In the genomic region with DNA sequence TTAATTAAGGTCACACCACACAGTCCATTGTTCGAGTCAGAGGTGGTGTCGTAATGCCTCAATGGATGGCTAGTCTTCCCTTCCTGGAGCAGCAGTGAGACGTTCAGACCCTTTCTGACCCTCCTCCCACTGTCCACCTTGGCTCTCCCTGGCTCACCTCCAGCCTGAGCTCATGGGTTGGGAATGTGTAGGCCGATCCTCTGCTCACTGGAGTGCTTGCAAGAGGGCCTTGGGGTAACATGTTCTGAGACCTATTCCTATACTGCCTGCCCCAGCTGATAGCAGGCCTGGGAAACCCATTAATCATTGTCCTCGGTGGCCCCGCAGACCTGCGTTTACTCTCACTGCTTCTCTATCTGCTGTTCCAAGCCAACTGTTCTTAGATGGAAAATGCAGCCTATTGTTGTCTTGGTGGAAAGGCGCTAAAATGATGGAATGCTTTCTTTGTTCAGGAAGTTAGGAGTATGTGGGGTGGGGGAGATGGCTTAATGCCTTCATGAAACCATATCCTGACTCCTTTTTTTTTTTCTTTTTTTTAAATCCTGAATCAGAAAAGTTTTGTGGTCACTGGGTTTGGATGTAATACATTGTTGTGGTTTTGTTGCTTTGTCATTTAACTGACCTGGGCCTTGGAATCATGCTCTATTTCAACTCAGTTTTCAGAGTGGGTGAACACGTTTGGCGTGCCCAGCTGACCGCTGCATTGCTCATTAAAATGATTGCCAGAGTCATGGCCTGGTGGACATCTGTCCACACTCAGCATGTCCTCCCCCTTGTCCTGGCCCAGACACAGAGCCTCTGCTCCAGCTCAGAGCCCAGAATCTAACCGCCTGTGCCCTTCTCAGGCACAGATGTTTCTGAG, we compare ENCODE assay signal across 10 cellular contexts.
DNase-seq lines count a peak whose midpoint lies in the region; ATAC-seq, FAIRE-seq and TF ChIP-seq lines count a peak whose summit lies in the region.
"Had no signal": no experiment of that assay in that cellular context is flagged by ENCODE, and none has a peak within 500 bp of the region (broad histone marks: within the 10 kb centered on the region; RNA-seq: fewer than 3 reads in every experiment).

No MANE protein-coding gene starts in this region.

- DNase-seq in AG09309 (ENCODE audit: low read depth) (peak; percentile 98), bronchial epithelial cell (ENCODE audit: low read depth) (peak; percentile 93), lung microvascular endothelial cell (ENCODE audit: low read depth in 2 of 2) (peak; percentile 83 to 97), BE2C (no peak)
- DNase-seq: anterior cingulate cortex, NCI-H1105 had no signal

- H3K27me3 ChIP-seq in bronchial epithelial cell (ENCODE audit: control insufficient read depth, insufficient read depth, low read length), result no peaks in the 10 kb centered on the region
- H3K27me3 ChIP-seq in BE2C, result no peaks in the 10 kb centered on the region

- peak; percentile 7 for FAIRE-seq in bronchial epithelial cell (lab: Jason Lieb, UNC)

- TF ChIP-seq RAD21 in Ishikawa (IDR thresholded peaks at IDR 0.05; ENCODE audit: low read depth), result peak; percentile 35; the same call in 1 of the 2 replicates

- ATAC-seq in HG03439 (IDR thresholded peaks at IDR 0.05; ENCODE audit: unreplicated experiment) (no peak), GM19455 (IDR thresholded peaks at IDR 0.05; ENCODE audit: unreplicated experiment) (no peak), GM18873 (IDR thresholded peaks at IDR 0.05; ENCODE audit: low FRiP score, unreplicated experiment) (no peak)

- H3K36me3 ChIP-seq in bronchial epithelial cell (ENCODE audit: control insufficient read depth, insufficient read depth, low read length), result no peaks in the 10 kb centered on the region
- H3K36me3 ChIP-seq in BE2C, result no peaks in the 10 kb centered on the region

- TF ChIP-seq CTCF in AG09309 (IDR thresholded peaks at IDR 0.05; ENCODE audit: control insufficient read depth, insufficient read depth, low read depth, low read length, missing control alignments), result no peak
- TF ChIP-seq CTCF in bronchial epithelial cell (IDR thresholded peaks at IDR 0.05; ENCODE audit: insufficient read depth, low read length, severe bottlenecking), result no peak
- TF ChIP-seq CTCF in BE2C (IDR thresholded peaks at IDR 0.05; ENCODE audit: low read depth, low read length), result no peak

- peak; percentile 97 for TF ChIP-seq EP300 in Ishikawa (IDR thresholded peaks at IDR 0.05; ENCODE audit: borderline replicate concordance)

- no peaks in the 10 kb centered on the region for H3K4me1 ChIP-seq in BE2C

- H3K4me3 ChIP-seq in AG09309 (ENCODE audit: control insufficient read depth, low read depth, low read length), result no peak overlapping the region
- no peak overlapping the region for H3K4me3 ChIP-seq in bronchial epithelial cell (ENCODE audit: low read depth, low read length)
- H3K4me3 ChIP-seq in BE2C (ENCODE audit: low read depth, low read length), result no peak overlapping the region

- no peaks in the 10 kb centered on the region for H3K9me3 ChIP-seq in BE2C

TF ChIP-seq in Ishikawa, 13 proteins besides CTCF, POLR2A, EP300 and RAD21:
- TF ChIP-seq, protein P1, sequence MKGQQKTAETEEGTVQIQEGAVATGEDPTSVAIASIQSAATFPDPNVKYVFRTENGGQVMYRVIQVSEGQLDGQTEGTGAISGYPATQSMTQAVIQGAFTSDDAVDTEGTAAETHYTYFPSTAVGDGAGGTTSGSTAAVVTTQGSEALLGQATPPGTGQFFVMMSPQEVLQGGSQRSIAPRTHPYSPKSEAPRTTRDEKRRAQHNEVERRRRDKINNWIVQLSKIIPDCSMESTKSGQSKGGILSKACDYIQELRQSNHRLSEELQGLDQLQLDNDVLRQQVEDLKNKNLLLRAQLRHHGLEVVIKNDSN (IDR thresholded peaks at IDR 0.05), result no peak
- peak; percentile 94 for TF ChIP-seq NFIC (IDR thresholded peaks at IDR 0.05)
- TF ChIP-seq FOXM1 (IDR thresholded peaks at IDR 0.05; ENCODE audit: borderline replicate concordance, low read depth), result peak; percentile 88
- TF ChIP-seq, protein P2, sequence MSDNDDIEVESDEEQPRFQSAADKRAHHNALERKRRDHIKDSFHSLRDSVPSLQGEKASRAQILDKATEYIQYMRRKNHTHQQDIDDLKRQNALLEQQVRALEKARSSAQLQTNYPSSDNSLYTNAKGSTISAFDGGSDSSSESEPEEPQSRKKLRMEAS (IDR thresholded peaks at IDR 0.05), result peak; percentile 67
- no peak for TF ChIP-seq EGR1 (IDR thresholded peaks at IDR 0.05)
- TF ChIP-seq, protein P3, sequence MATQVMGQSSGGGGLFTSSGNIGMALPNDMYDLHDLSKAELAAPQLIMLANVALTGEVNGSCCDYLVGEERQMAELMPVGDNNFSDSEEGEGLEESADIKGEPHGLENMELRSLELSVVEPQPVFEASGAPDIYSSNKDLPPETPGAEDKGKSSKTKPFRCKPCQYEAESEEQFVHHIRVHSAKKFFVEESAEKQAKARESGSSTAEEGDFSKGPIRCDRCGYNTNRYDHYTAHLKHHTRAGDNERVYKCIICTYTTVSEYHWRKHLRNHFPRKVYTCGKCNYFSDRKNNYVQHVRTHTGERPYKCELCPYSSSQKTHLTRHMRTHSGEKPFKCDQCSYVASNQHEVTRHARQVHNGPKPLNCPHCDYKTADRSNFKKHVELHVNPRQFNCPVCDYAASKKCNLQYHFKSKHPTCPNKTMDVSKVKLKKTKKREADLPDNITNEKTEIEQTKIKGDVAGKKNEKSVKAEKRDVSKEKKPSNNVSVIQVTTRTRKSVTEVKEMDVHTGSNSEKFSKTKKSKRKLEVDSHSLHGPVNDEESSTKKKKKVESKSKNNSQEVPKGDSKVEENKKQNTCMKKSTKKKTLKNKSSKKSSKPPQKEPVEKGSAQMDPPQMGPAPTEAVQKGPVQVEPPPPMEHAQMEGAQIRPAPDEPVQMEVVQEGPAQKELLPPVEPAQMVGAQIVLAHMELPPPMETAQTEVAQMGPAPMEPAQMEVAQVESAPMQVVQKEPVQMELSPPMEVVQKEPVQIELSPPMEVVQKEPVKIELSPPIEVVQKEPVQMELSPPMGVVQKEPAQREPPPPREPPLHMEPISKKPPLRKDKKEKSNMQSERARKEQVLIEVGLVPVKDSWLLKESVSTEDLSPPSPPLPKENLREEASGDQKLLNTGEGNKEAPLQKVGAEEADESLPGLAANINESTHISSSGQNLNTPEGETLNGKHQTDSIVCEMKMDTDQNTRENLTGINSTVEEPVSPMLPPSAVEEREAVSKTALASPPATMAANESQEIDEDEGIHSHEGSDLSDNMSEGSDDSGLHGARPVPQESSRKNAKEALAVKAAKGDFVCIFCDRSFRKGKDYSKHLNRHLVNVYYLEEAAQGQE (IDR thresholded peaks at IDR 0.05; ENCODE audit: low read depth), result no peak
- peak; percentile 97 for TF ChIP-seq CEBPB (IDR thresholded peaks at IDR 0.05)
- no peak; the same call in 1 of the 2 replicates for TF ChIP-seq ZBTB7A (IDR thresholded peaks at IDR 0.05; ENCODE audit: low read depth)
- TF ChIP-seq CREB1 (IDR thresholded peaks at IDR 0.05; ENCODE audit: low read depth), result no peak
- TF ChIP-seq TCF12 (IDR thresholded peaks at IDR 0.05; ENCODE audit: low read depth), result peak; percentile 94
- TF ChIP-seq TEAD4 (IDR thresholded peaks at IDR 0.05), result peak; percentile 95
- TF ChIP-seq YY1 (IDR thresholded peaks at IDR 0.05; ENCODE audit: low read depth), result peak; percentile 71
- no peak for TF ChIP-seq TAF1 (IDR thresholded peaks at IDR 0.05; ENCODE audit: low read depth)
TF ChIP-seq in Ishikawa: peak in this region for 7.
